In genomic region chr2:111100765-111101162, GRCh38 we compare ENCODE assay signal across 9 cellular contexts. TPM values are rescaled to one million over a fixed set of nuclear protein-coding genes. Genes with fewer than 3 reads are reported as not detected.
DNase-seq lines count a peak whose midpoint lies in the region; ATAC-seq, FAIRE-seq and TF ChIP-seq lines count a peak whose summit lies in the region.
"Had no signal": no experiment of that assay in that cellular context is flagged by ENCODE, and none has a peak within 500 bp of the region (broad histone marks: within the 10 kb centered on the region; RNA-seq: fewer than 3 reads in every experiment).

No MANE protein-coding gene starts in this region.

- H3K4me1 Mint-ChIP-seq in activated CD8-positive, alpha-beta T cell treated with anti-CD3 and anti-CD28 coated beads for 36 hours (ENCODE audit: low read depth), result peaks cover 20% of the 10 kb centered on the region
- H3K4me1 Mint-ChIP-seq: nephron had no signal

- H3K4me1 ChIP-seq in BLaER1, result peaks cover 42% of the 10 kb centered on the region

- TF ChIP-seq CTCF in activated CD8-positive, alpha-beta T cell treated with anti-CD3 and anti-CD28 coated beads for 36 hours (IDR thresholded peaks at IDR 0.05), result no peak

- peak; percentile 80 for ATAC-seq in GM19023 (IDR thresholded peaks at IDR 0.05; ENCODE audit: unreplicated experiment)
- ATAC-seq in HG03159 (IDR thresholded peaks at IDR 0.05; ENCODE audit: unreplicated experiment), result peak; percentile 64
- ATAC-seq in activated CD8-positive, alpha-beta T cell treated with anti-CD3 and anti-CD28 coated beads for 36 hours, result peak; percentile 90

- no peaks in the 10 kb centered on the region for H3K27me3 ChIP-seq in BLaER1

- no peak overlapping the region for H3K4me3 Mint-ChIP-seq in activated CD8-positive, alpha-beta T cell treated with anti-CD3 and anti-CD28 coated beads for 36 hours
- H3K4me3 Mint-ChIP-seq: nephron had no signal

- H3K36me3 ChIP-seq in BLaER1, result no peaks in the 10 kb centered on the region

- POLR2A ChIA-PET in activated CD8-positive, alpha-beta T cell treated with anti-CD3 and anti-CD28 coated beads for 36 hours (lab: Charles Lee), result interaction anchor here (1.0 to 1.3 kb wide), 2 partner anchors 9 to 16 kb away, joined by 3 read pairs; no protein-coding TSS in a partner anchor

- H3K27ac ChIP-seq in BLaER1, result peak overlapping the region; percentile 59; the same call in 1 of the 2 replicates

- no peak overlapping the region for H3K4me3 ChIP-seq in BLaER1

- peak overlapping the region; percentile 52 for H3K27ac Mint-ChIP-seq in activated CD8-positive, alpha-beta T cell treated with anti-CD3 and anti-CD28 coated beads for 36 hours
- H3K27ac Mint-ChIP-seq: nephron had no signal

- no peaks in the 10 kb centered on the region for H4K20me1 ChIP-seq in BLaER1

- H3K9me3 Mint-ChIP-seq in activated CD8-positive, alpha-beta T cell treated with anti-CD3 and anti-CD28 coated beads for 36 hours, result no peaks in the 10 kb centered on the region
- H3K9me3 Mint-ChIP-seq: nephron had no signal

- FAIRE-seq in urothelium cell line (lab: Jason Lieb, UNC), result no peak

- peaks cover 14% of the 10 kb centered on the region for H3K27me3 Mint-ChIP-seq in activated CD8-positive, alpha-beta T cell treated with anti-CD3 and anti-CD28 coated beads for 36 hours

- no peaks in the 10 kb centered on the region for H3K36me3 Mint-ChIP-seq in activated CD8-positive, alpha-beta T cell treated with anti-CD3 and anti-CD28 coated beads for 36 hours (ENCODE audit: low read depth)

- H3K9me3 ChIP-seq in BLaER1, result no peaks in the 10 kb centered on the region

- CTCF ChIA-PET in activated CD8-positive, alpha-beta T cell treated with anti-CD3 and anti-CD28 coated beads for 36 hours (lab: Charles Lee), result interaction anchor here (1.0 to 1.3 kb wide), 4 partner anchors 10 to 289 kb away, joined by 3 to 4 read pairs (median 3); no protein-coding TSS in a partner anchor

- no peak overlapping the region for H3K9ac ChIP-seq in BLaER1

- peak; percentile 38 for DNase-seq in activated CD8-positive, alpha-beta T cell treated with anti-CD3 and anti-CD28 coated beads for 36 hours
- DNase-seq in urothelium cell line (ENCODE audit: low spot score), result peak; percentile 45
- DNase-seq in NCI-H146 (lab: John Stamatoyannopoulos, UW), result no peak
- no peak for DNase-seq in superior temporal gyrus (ENCODE audit: extremely low spot score)
- DNase-seq in AG20443 (ENCODE audit: low spot score), result no peak

- H3K4me2 ChIP-seq in BLaER1, result peak overlapping the region; percentile 76

- intact Hi-C loops in activated CD8-positive, alpha-beta T cell treated with anti-CD3 and anti-CD28 coated beads for 36 hours (cut with micrococcal nuclease), result loop anchor here (2.0 kb wide), 1 partner anchor 48 kb away; no protein-coding TSS in a partner anchor

RNA-seq across cellular contexts. Expression of gene BCL2L11, which starts 19.9 kb away (rescaled TPM):
- 10 to 100 TPM; 19.8 to 22.6 TPM for total RNA-seq in activated CD8-positive, alpha-beta T cell treated with anti-CD3 and anti-CD28 coated beads for 36 hours

Comparison
In these comparisons a context has a peak if more than half of its experiments do, and no peak if none do; other contexts are left out.
1. DNase-seq: peak in activated CD8-positive, alpha-beta T cell treated with anti-CD3 and anti-CD28 coated beads for 36 hours (single experiment) and urothelium cell line (single experiment); none in NCI-H146 (single experiment), superior temporal gyrus (single experiment) and AG20443 (single experiment).
2. Peak in every context shown above with its lines, with median percentiles within 50 percentile points of each other: ATAC-seq.